In genomic region chr15:39215006-39215405, GRCh38 we compare ENCODE assay signal across 21 cellular contexts.
DNase-seq lines count a peak whose midpoint lies in the region; ATAC-seq and TF ChIP-seq lines count a peak whose summit lies in the region.
"Had no signal": no experiment of that assay in that cellular context is flagged by ENCODE, and none has a peak within 500 bp of the region (broad histone marks: within the 10 kb centered on the region; RNA-seq: fewer than 3 reads in every experiment).

No MANE protein-coding gene starts in this region.

- H3K79me1 ChIP-seq in trophoblast cell (ENCODE audit: low read length): peaks cover 9% of the 10 kb centered on the region

- H3K4me1 ChIP-seq in Caco-2 (peaks cover 30% of the 10 kb centered on the region), RWPE2 (ENCODE audit: insufficient read depth, poor library complexity, severe bottlenecking) (peaks cover 26% of the 10 kb centered on the region), trophoblast cell (ENCODE audit: control insufficient read depth in 1 of 2, insufficient read depth in 2 of 2, low read length in 2 of 2) (peaks cover 3 to 7% of the 10 kb centered on the region in 2 experiments), HAP-1 (peaks cover 11% of the 10 kb centered on the region)
- H3K4me1 ChIP-seq: BE2C had no signal

- H2BK120ac ChIP-seq in trophoblast cell (ENCODE audit: insufficient read depth, low read length, poor library complexity): no peak overlapping the region

- POLR2A ChIA-PET in Caco-2 (lab: Charles Lee): no interaction called here

- CTCF ChIA-PET in Caco-2 (lab: Charles Lee): no interaction called here

- no peak for ATAC-seq in RWPE2 (ENCODE audit: low read depth)
- no peak for ATAC-seq in HG03196 (IDR thresholded peaks at IDR 0.05; ENCODE audit: unreplicated experiment)
- no peak for ATAC-seq in GM21619 (IDR thresholded peaks at IDR 0.05; ENCODE audit: unreplicated experiment)
- ATAC-seq: SK-N-SH treated with all-trans-retinoic acid at 6 μM for 48 hours had no signal

- peaks cover 26% of the 10 kb centered on the region for H3K36me3 Mint-ChIP-seq in Caco-2 (ENCODE audit: insufficient read depth, unreplicated experiment)

- H3K9me3 ChIP-seq in Caco-2 (peaks cover 40% of the 10 kb centered on the region), RWPE2 (ENCODE audit: severe bottlenecking) (no peaks in the 10 kb centered on the region), trophoblast cell (ENCODE audit: insufficient read depth, low read depth, low read length) (no peaks in the 10 kb centered on the region), HAP-1 (no peaks in the 10 kb centered on the region)
- H3K9me3 ChIP-seq: BE2C had no signal

- H3K27me3 Mint-ChIP-seq in Caco-2 (ENCODE audit: insufficient read depth, unreplicated experiment): no peaks in the 10 kb centered on the region

- H3K36me3 ChIP-seq in Caco-2 (ENCODE audit: control insufficient read depth, insufficient read depth, low read length) (no peaks in the 10 kb centered on the region), RWPE2 (ENCODE audit: low read depth) (no peaks in the 10 kb centered on the region), trophoblast cell (ENCODE audit: control insufficient read depth in 1 of 2, insufficient read depth in 2 of 2, low read length in 2 of 2) (peaks cover 0 to 1% of the 10 kb centered on the region in 2 experiments), HAP-1 (replicated peaks) (no peaks in the 10 kb centered on the region)
- H3K36me3 ChIP-seq: BE2C had no signal

- H3K4me3 ChIP-seq in Caco-2 (ENCODE audit: low read depth, low read length) (no peak overlapping the region), RWPE2 (ENCODE audit: severe bottlenecking) (no peak overlapping the region), trophoblast cell (ENCODE audit: low read depth, low read length) (no peak overlapping the region), HAP-1 (no peak overlapping the region)
- H3K4me3 ChIP-seq: GM23248 had no signal

- peak overlapping the region; percentile 68 for H4K91ac ChIP-seq in trophoblast cell (ENCODE audit: low read depth, low read length)

- no peak overlapping the region for H3K23ac ChIP-seq in trophoblast cell (ENCODE audit: low read length)

- H2BK12ac ChIP-seq in trophoblast cell (ENCODE audit: low read length): no peak overlapping the region

- BruUV-seq in Caco-2 (replicated peaks; lab: Mats Ljungman, UMichigan): no TSS peak

- no peak overlapping the region for H2BK5ac ChIP-seq in trophoblast cell (ENCODE audit: low read depth, low read length, poor library complexity)

- peak overlapping the region; percentile 89 for H3K27ac ChIP-seq in RWPE2 (ENCODE audit: poor library complexity, severe bottlenecking)
- H3K27ac ChIP-seq in trophoblast cell (ENCODE audit: low read depth, low read length): no peak overlapping the region
- H3K27ac ChIP-seq: GM23248, HL-60 had no signal

- H3K27me3 ChIP-seq in Caco-2 (replicated peaks; ENCODE audit: control insufficient read depth, insufficient read depth, low read length) (no peaks in the 10 kb centered on the region), RWPE2 (ENCODE audit: insufficient read depth, poor library complexity, severe bottlenecking) (no peaks in the 10 kb centered on the region), trophoblast cell (ENCODE audit: insufficient read depth, low read length) (no peaks in the 10 kb centered on the region), HAP-1 (ENCODE audit: low read depth) (no peaks in the 10 kb centered on the region)

- no peak overlapping the region for H4K12ac ChIP-seq in trophoblast cell (ENCODE audit: low read depth, low read length)

- peaks cover 26% of the 10 kb centered on the region for H3K4me1 Mint-ChIP-seq in Caco-2 (ENCODE audit: low read depth, unreplicated experiment)

- H4K8ac ChIP-seq in trophoblast cell (ENCODE audit: low read depth, low read length): no peak overlapping the region

- no peak overlapping the region for H3K4ac ChIP-seq in trophoblast cell (ENCODE audit: low read depth, low read length)

- intact Hi-C loops in Caco-2 (cut with micrococcal nuclease; ENCODE audit: unreplicated experiment): no loop called here

- no peak overlapping the region for H3K4me2 ChIP-seq in trophoblast cell (ENCODE audit: low read length)

- no peak overlapping the region for H2AFZ ChIP-seq in trophoblast cell (ENCODE audit: insufficient read depth, low read length, poor library complexity)
- H2AFZ ChIP-seq: GM23248 had no signal

- H3K14ac ChIP-seq in trophoblast cell (ENCODE audit: low read length): no peak overlapping the region

- no CpG with 5 or more reads among the region's 5 CpGs for WGBS in trophoblast cell (ENCODE audit: extremely low coverage, insufficient coverage, insufficient read length)

- in situ Hi-C loops in HAP-1 (cut with MboI; ENCODE audit: low sequenced_read_pairs): no loop called here

- no peak overlapping the region for H3K9ac ChIP-seq in trophoblast cell (ENCODE audit: low read length)
- H3K9ac ChIP-seq: GM23248 had no signal

- H3K18ac ChIP-seq in trophoblast cell (ENCODE audit: low read length): no peak overlapping the region

- H3K27ac Mint-ChIP-seq in Caco-2 (ENCODE audit: unreplicated experiment): peak overlapping the region; percentile 97
- H3K27ac Mint-ChIP-seq: CD4-positive, alpha-beta T cell had no signal

- H3K4me3 Mint-ChIP-seq in Caco-2 (ENCODE audit: unreplicated experiment): no peak overlapping the region
- H3K4me3 Mint-ChIP-seq: CD4-positive, alpha-beta T cell had no signal

- TF ChIP-seq CTCF in Caco-2 (IDR thresholded peaks at IDR 0.05; ENCODE audit: insufficient read depth in 1 of 2, low read depth in 1 of 2, low read length in 1 of 2, severe bottlenecking in 1 of 2, unreplicated experiment in 1 of 2): no peak
- no peak for TF ChIP-seq CTCF in RWPE2 (IDR thresholded peaks at IDR 0.05; ENCODE audit: poor library complexity, severe bottlenecking)

- H3K79me2 ChIP-seq in trophoblast cell (ENCODE audit: control insufficient read depth, insufficient read depth, low read length, poor library complexity): no peaks in the 10 kb centered on the region

- DNase-seq in Caco-2 (no peak), RWPE2 (ENCODE audit: low spot score) (no peak), fibroblast of peridontal ligament (ENCODE audit: extremely low read depth) (peak; percentile 83), trophoblast cell (no peak), HAP-1 (ENCODE audit: low spot score in 2 of 2) (no peak)
- DNase-seq: BE2C; CD4-positive, alpha-beta T cell; GF-D8; GM23248; Kasumi-1; MM.1S; NCI-H1092; NCI-H2107; NCI-H510A treated with DMSO at 0.1 percent for 48 hours; NCI-H774; OCI-M1; SHP77 had no signal

- H2AK5ac ChIP-seq in trophoblast cell (ENCODE audit: low read length): no peak overlapping the region

- peaks cover 65% of the 10 kb centered on the region for H3K9me3 Mint-ChIP-seq in Caco-2 (ENCODE audit: unreplicated experiment)
